29 cellular contexts compared by ENCODE assay signal in genomic region chr7:71595176-71595575, GRCh38.
"Had no signal": no experiment of that assay in that cellular context is flagged by ENCODE, and none has a peak within 500 bp of the region (broad histone marks: within the 10 kb centered on the region; RNA-seq: fewer than 3 reads in every experiment).

No MANE protein-coding gene starts in this region.

- H3K36me3 ChIP-seq: breast epithelium, cardiac muscle cell, colonic mucosa, WERI-Rb-1 had no signal

- H3K4me1 ChIP-seq: breast epithelium, colonic mucosa had no signal

- H3K4me3 ChIP-seq: breast epithelium, cardiac muscle cell, colonic mucosa had no signal

- FAIRE-seq: frontal cortex had no signal

- H3K9me3 ChIP-seq: breast epithelium, colonic mucosa had no signal

- H3K27ac ChIP-seq: breast epithelium, cardiac muscle cell, colonic mucosa, WERI-Rb-1 had no signal

- DNase-seq: activated B cell treated with CpG ODN at 0.5 μM for 24 hours; activated CD4-positive, alpha-beta memory T cell treated with anti-CD3 and anti-CD28 coated beads for 36 hours; activated CD4-positive, alpha-beta T cell treated with anti-CD3 and anti-CD28 coated beads for 48 hours; activated CD4-positive, alpha-beta T cell treated with anti-CD3 and anti-CD28 coated beads, Interleukin-2, amount 50 U/mL, for 1 hour; activated CD8-positive, alpha-beta memory T cell treated with anti-CD3 and anti-CD28 coated beads, Interleukin-2, amount 10 ng/mL, durations not matched to agents 7 days and 5 days; activated CD8-positive, alpha-beta memory T cell treated with anti-CD3 and anti-CD28 coated beads, Interleukin-2, amount 50 U/mL, for 4 hours; activated CD8-positive, alpha-beta T cell treated with anti-CD3 and anti-CD28 coated beads, Interleukin-2, amount 10 ng/mL, durations not matched to agents 7 days and 5 days; activated gamma-delta T cell treated with Interleukin-2 at 50 U/mL for 16 hours; activated naive CD4-positive, alpha-beta T cell treated with anti-CD3 and anti-CD28 coated beads, Interleukin-2, amount 50 U/mL, for 16 hours; activated naive CD4-positive, alpha-beta T cell treated with Interleukin-2 at 50 U/mL for 16 hours; activated T-cell treated with anti-CD3 and anti-CD28 coated beads, Interleukin-2, amount 50 U/mL, for 24 hours; activated T-cell treated with anti-CD3 and anti-CD28 coated beads, Interleukin-2, amount 50 U/mL, for 72 hours; amniotic stem cell; anterior cingulate cortex; central memory CD4-positive, alpha-beta T cell; cerebellar nuclear complex; colonic mucosa; effector CD8-positive, alpha-beta T cell; endodermal cell; foreskin fibroblast; T-helper 1 cell; T-helper 17 cell; T1000; WERI-Rb-1 had no signal

- ATAC-seq: activated CD4-positive, CD25-positive, alpha-beta regulatory T cell treated with anti-CD3 and anti-CD28 coated beads, Interleukin-2, amount 50 U/mL, for 24 hours; activated CD8-positive, alpha-beta memory T cell treated with anti-CD3 and anti-CD28 coated beads, Interleukin-2, amount 10 ng/mL, durations not matched to agents 7 days and 5 days; activated CD8-positive, alpha-beta T cell treated with anti-CD3 and anti-CD28 coated beads, Interleukin-2, amount 10 ng/mL, durations not matched to agents 7 days and 5 days; activated T-cell treated with anti-CD3 and anti-CD28 coated beads, Interleukin-2, amount 50 U/mL, for 72 hours; esophagus mucosa; T-helper 17 cell had no signal

- H3K27me3 ChIP-seq: breast epithelium, cardiac muscle cell, colonic mucosa had no signal
